8 cellular contexts compared by ENCODE assay signal in the genomic region with DNA sequence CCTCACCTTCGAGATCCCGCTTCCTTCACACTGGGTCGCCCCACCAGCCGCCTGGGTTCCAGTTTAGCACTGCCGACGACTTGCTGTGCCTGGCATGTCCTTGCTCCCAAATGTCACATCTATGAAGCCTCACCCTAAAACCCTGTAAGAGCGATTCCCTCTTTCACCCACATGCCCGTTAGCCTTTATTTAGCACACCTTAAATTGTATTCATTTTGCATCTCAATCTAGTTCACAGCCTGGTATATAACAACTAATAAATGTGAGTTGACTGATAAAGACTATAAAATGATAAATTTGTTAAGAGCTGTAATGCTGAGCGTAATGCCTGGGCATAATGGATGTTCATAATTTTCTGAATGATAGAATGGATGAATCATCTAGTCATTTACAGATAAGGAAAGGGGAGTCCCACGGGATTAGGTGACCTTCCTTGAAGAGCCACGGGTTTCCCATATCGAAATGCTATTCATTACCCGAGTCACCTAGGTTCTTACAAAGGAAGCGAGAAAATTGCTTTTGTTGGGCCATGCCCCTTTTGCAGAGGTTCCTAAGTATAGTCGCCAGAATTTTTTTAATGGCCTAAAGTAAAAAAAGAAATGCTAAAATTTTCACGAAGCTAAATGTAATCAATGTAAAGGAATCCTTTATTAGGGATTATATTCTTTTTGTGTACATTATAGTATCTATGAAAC. TPM values are rescaled to one million over a fixed set of nuclear protein-coding genes. Genes with fewer than 3 reads are reported as not detected.
DNase-seq lines count a peak whose midpoint lies in the region; TF ChIP-seq lines count a peak whose summit lies in the region.

No MANE protein-coding gene starts in this region.

- H3K4me1 Mint-ChIP-seq in activated CD4-positive, alpha-beta T cell treated with anti-CD3 and anti-CD28 coated beads, Interleukin-2, amount 10 ng/mL, durations not matched to agents 24 days and 14 days: peaks cover 18% of the 10 kb centered on the region

- peak overlapping the region; percentile 91 for H3K4me3 Mint-ChIP-seq in activated CD4-positive, alpha-beta T cell treated with anti-CD3 and anti-CD28 coated beads, Interleukin-2, amount 10 ng/mL, durations not matched to agents 24 days and 14 days

- H3K36me3 ChIP-seq in esophagus squamous epithelium: no peaks in the 10 kb centered on the region

- peak overlapping the region; percentile 97 for H3K27ac Mint-ChIP-seq in activated CD4-positive, alpha-beta T cell treated with anti-CD3 and anti-CD28 coated beads, Interleukin-2, amount 10 ng/mL, durations not matched to agents 24 days and 14 days

- no peak for DNase-seq in activated CD4-positive, alpha-beta T cell treated with anti-CD3 and anti-CD28 coated beads, Interleukin-2, amount 10 ng/mL, durations not matched to agents 24 days and 14 days
- DNase-seq in activated CD4-positive, alpha-beta T cell treated with anti-CD3 and anti-CD28 coated beads for 1 hour: no peak
- DNase-seq in SK-MEL-5 (ENCODE audit: low read depth, low spot score) (peak; percentile 52), esophagus squamous epithelium (lab: John Stamatoyannopoulos, UW) (no peak), skeletal muscle cell (ENCODE audit: low read depth) (no peak), dedifferentiated amniotic fluid mesenchymal stem cell (ENCODE audit: extremely low spot score) (no peak), NCI-H1436 (lab: John Stamatoyannopoulos, UW) (no peak), pons (ENCODE audit: low spot score) (no peak)

- peak overlapping the region; percentile 82 to 95 (median 90) for H3K27ac ChIP-seq in esophagus squamous epithelium

- in situ Hi-C loops in SK-MEL-5 (cut with HindIII; ENCODE audit: low pct_unique_long_range_greater_than_20kb, low sequenced_read_pairs): no loop called here

- H3K27me3 ChIP-seq in esophagus squamous epithelium: peaks cover 0 to 3% (median 0%) of the 10 kb centered on the region in 4 donors

- TF ChIP-seq CTCF in esophagus squamous epithelium (IDR thresholded peaks at IDR 0.05): no peak

- H3K9me3 ChIP-seq in esophagus squamous epithelium: no peaks in the 10 kb centered on the region

- H3K36me3 Mint-ChIP-seq in activated CD4-positive, alpha-beta T cell treated with anti-CD3 and anti-CD28 coated beads, Interleukin-2, amount 10 ng/mL, durations not matched to agents 24 days and 14 days (ENCODE audit: low read depth): peaks cover 11% of the 10 kb centered on the region

- H3K4me1 ChIP-seq in esophagus squamous epithelium: peaks cover 3 to 17% (median 5%) of the 10 kb centered on the region in 3 donors

- H3K9me3 Mint-ChIP-seq in activated CD4-positive, alpha-beta T cell treated with anti-CD3 and anti-CD28 coated beads, Interleukin-2, amount 10 ng/mL, durations not matched to agents 24 days and 14 days: no peaks in the 10 kb centered on the region

- intact Hi-C loops in activated CD4-positive, alpha-beta T cell treated with anti-CD3 and anti-CD28 coated beads, Interleukin-2, amount 10 ng/mL, durations not matched to agents 24 days and 14 days (cut with micrococcal nuclease): loop anchor here (2.0 to 10.0 kb wide), 4 partner anchors 39 to 929 kb away; a partner anchor contains a TSS
- intact Hi-C loops in esophagus squamous epithelium (cut with DNase I): no loop called here

- H3K4me3 ChIP-seq in esophagus squamous epithelium (peak overlapping the region; percentile 60 to 79 (median 74)), skeletal muscle cell (ENCODE audit: low read depth, low read length) (peak overlapping the region; percentile 62)

- peaks cover 3% of the 10 kb centered on the region for H3K27me3 Mint-ChIP-seq in activated CD4-positive, alpha-beta T cell treated with anti-CD3 and anti-CD28 coated beads, Interleukin-2, amount 10 ng/mL, durations not matched to agents 24 days and 14 days

- 8 to 10% methylated on average over 12 to 16 of the region's 16 CpGs for WGBS in esophagus squamous epithelium, 2 donors

- TF ChIP-seq POLR2A in esophagus squamous epithelium (IDR thresholded peaks at IDR 0.05): no peak

RNA-seq across cellular contexts. Expression of a gene that starts 1.1 kb away (rescaled TPM):
- total RNA-seq in activated CD4-positive, alpha-beta T cell treated with anti-CD3 and anti-CD28 coated beads, Interleukin-2, amount 10 ng/mL, durations not matched to agents 24 days and 14 days: 24.2 and 28.8 TPM in 2 replicates
- total RNA-seq in SK-MEL-5 (2014; rRNA removed; shearing (Covaris generic)): 718 and 802 TPM in 2 replicates
- polyA plus RNA-seq in SK-MEL-5 (2015; cell fraction: cytosol; rRNA removed): 346 and 394 TPM in 2 replicates
- 303 and 342 TPM in 2 replicates for polyA plus RNA-seq in SK-MEL-5 (2015; cell fraction: nucleus; rRNA removed)
- 10 to 100 TPM in 3 of 4 donors, 1 to 10 TPM in 1; 6.0 to 28.5 (median 17.6) TPM for total RNA-seq in esophagus squamous epithelium

Comparison
In these comparisons a context has a peak if more than half of its experiments do, and no peak if none do; other contexts are left out.
1. RNA of a gene that starts 1.1 kb away (total RNA-seq): 718 to 802 TPM in SK-MEL-5; 24.2 to 28.8 TPM in activated CD4-positive, alpha-beta T cell treated with anti-CD3 and anti-CD28 coated beads, Interleukin-2, amount 10 ng/mL, durations not matched to agents 24 days and 14 days and 6.0 to 28.5 TPM in esophagus squamous epithelium; every median in the first group is over 10 times any median in the second.